15 cellular contexts compared by ENCODE assay signal in the genomic region with DNA sequence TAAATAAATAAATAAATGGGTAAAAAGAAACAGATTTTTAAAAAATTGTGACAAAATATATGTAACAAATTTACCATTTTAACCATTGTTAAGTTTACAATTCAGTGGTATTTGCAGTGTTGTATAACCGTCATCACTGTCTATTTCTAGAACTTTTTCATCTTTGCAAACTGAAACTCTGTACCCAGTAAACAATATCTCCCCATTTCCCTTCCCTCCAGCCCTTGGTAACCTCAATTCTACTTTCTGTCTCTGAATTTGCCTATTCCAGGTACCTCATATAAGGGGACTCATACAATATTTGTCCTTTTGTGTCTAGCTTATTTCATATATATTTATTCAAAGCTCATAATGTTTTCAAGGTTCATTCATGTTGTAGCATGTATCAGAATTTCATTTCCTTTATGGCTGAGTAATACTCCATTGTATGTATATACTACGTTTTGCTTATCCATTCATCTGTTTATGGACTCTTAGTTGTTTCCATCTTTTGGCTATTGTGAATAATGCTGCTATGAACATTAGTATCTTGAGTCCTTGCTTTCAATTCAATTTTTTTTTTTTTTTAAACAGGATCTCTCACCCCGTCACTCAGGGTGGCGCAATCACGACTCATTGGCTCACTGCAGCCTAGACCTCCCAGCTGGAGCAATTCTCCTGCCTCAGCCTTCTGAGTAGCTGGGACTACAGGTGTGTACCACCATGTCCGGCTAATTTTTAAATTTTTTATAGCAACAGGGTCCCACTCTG. TPM values are rescaled to one million over a fixed set of nuclear protein-coding genes. Genes with fewer than 3 reads are reported as not detected.
DNase-seq lines count a peak whose midpoint lies in the region; ATAC-seq, FAIRE-seq and TF ChIP-seq lines count a peak whose summit lies in the region.
"Had no signal": no experiment of that assay in that cellular context is flagged by ENCODE, and none has a peak within 500 bp of the region (broad histone marks: within the 10 kb centered on the region; RNA-seq: fewer than 3 reads in every experiment).

No MANE protein-coding gene starts in this region.

- H3K4me3 ChIP-seq in MG63 (no peak overlapping the region), bronchial epithelial cell (ENCODE audit: low read depth, low read length) (no peak overlapping the region), smooth muscle cell (no peak overlapping the region)
- H3K4me3 ChIP-seq: adrenal gland, SJCRH30 had no signal

- H3K27ac Mint-ChIP-seq in type B pancreatic cell: no peak overlapping the region

- peaks cover 72% of the 10 kb centered on the region for H3K36me3 ChIP-seq in MG63
- peaks cover 14% of the 10 kb centered on the region for H3K36me3 ChIP-seq in bronchial epithelial cell (ENCODE audit: control insufficient read depth, insufficient read depth, low read length)
- peaks cover under 1% of the 10 kb centered on the region for H3K36me3 ChIP-seq in smooth muscle cell (ENCODE audit: low read depth)

- no peaks in the 10 kb centered on the region for H3K9me3 ChIP-seq in MG63
- H3K9me3 ChIP-seq in smooth muscle cell (replicated peaks; ENCODE audit: low read depth): no peaks in the 10 kb centered on the region
- H3K9me3 ChIP-seq: adrenal gland, SJCRH30 had no signal

- TF ChIP-seq CTCF in bronchial epithelial cell (IDR thresholded peaks at IDR 0.05; ENCODE audit: insufficient read depth, low read length, severe bottlenecking) (no peak), smooth muscle cell (IDR thresholded peaks at IDR 0.05; ENCODE audit: borderline replicate concordance, insufficient read depth, poor library complexity, severe bottlenecking) (no peak), type B pancreatic cell (conservative IDR thresholded peaks at IDR 0.05) (no peak)

- H3K36me3 Mint-ChIP-seq in type B pancreatic cell: peaks cover 43% of the 10 kb centered on the region

- ATAC-seq in GM21367 (IDR thresholded peaks at IDR 0.05; ENCODE audit: unreplicated experiment) (peak; percentile 52), HG03280 (IDR thresholded peaks at IDR 0.05; ENCODE audit: unreplicated experiment) (no peak)

- H3K4me1 Mint-ChIP-seq in type B pancreatic cell (ENCODE audit: unreplicated experiment): peaks cover 35% of the 10 kb centered on the region

- no peak overlapping the region for H3K4me2 ChIP-seq in smooth muscle cell

- peak; percentile 79 for DNase-seq in MG63
- DNase-seq in bronchial epithelial cell (ENCODE audit: low read depth): peak; percentile 94
- DNase-seq in smooth muscle cell (lab: John Stamatoyannopoulos, UW; ENCODE audit: unreplicated experiment): no peak
- DNase-seq in putamen (ENCODE audit: low spot score): no peak
- DNase-seq in type B pancreatic cell (ENCODE audit: extremely low spot score, unreplicated experiment): no peak
- DNase-seq: activated CD4-positive, alpha-beta T cell treated with anti-CD3 and anti-CD28 coated beads, Interleukin-2, amount 50 U/mL, for 4 hours; kidney glomerular epithelial cell; NCI-H2081 treated with DMSO at 0.1 percent for 48 hours; occipital lobe; SJCRH30 had no signal

- H3K27ac ChIP-seq in smooth muscle cell (ENCODE audit: low read depth): peak overlapping the region; percentile 97
- H3K27ac ChIP-seq: SJCRH30 had no signal

- H3F3A ChIP-seq in smooth muscle cell (ENCODE audit: low read depth): peaks cover 22% of the 10 kb centered on the region

- no peak overlapping the region for H3K9ac ChIP-seq in smooth muscle cell (ENCODE audit: low read depth)

- no peak overlapping the region for H3K4me3 Mint-ChIP-seq in type B pancreatic cell

- H3K9me3 Mint-ChIP-seq in type B pancreatic cell: peaks cover 4% of the 10 kb centered on the region

- H3K79me2 ChIP-seq in smooth muscle cell (ENCODE audit: low read depth): peaks cover 61% of the 10 kb centered on the region

- no peaks in the 10 kb centered on the region for H4K20me1 ChIP-seq in smooth muscle cell (ENCODE audit: low read depth)

- WGBS in smooth muscle cell (ENCODE audit: low lambda C conversion rate): 89% methylated on average over 6 of the region's 6 CpGs

- H2AFZ ChIP-seq in smooth muscle cell (ENCODE audit: low read depth): no peak overlapping the region

- FAIRE-seq in bronchial epithelial cell (lab: Jason Lieb, UNC): no peak

- H3K4me1 ChIP-seq in smooth muscle cell (ENCODE audit: low read depth): peaks cover 11% of the 10 kb centered on the region

- no peaks in the 10 kb centered on the region for H3K27me3 ChIP-seq in MG63
- no peaks in the 10 kb centered on the region for H3K27me3 ChIP-seq in bronchial epithelial cell (ENCODE audit: control insufficient read depth, insufficient read depth, low read length)
- no peaks in the 10 kb centered on the region for H3K27me3 ChIP-seq in smooth muscle cell (ENCODE audit: low read depth)
- H3K27me3 ChIP-seq: adrenal gland, SJCRH30 had no signal

- no peaks in the 10 kb centered on the region for H3K27me3 Mint-ChIP-seq in type B pancreatic cell

RNA-seq across cellular contexts. Expression of a gene that starts 8.9 kb away (rescaled TPM):
- 72.7 and 107 TPM in 2 replicates for total RNA-seq in MG63 (2014; rRNA removed; shearing (Covaris generic); ENCODE audit: low replicate concordance)
- total RNA-seq in bronchial epithelial cell (14.8 and 21.1 TPM in 2 replicates), smooth muscle cell (28.1 and 33.7 TPM in 2 replicates), type B pancreatic cell (ENCODE audit: low replicate concordance) (35.5 and 40.4 TPM in 2 replicates)
- 86.2 and 89.0 TPM in 2 replicates for polyA plus RNA-seq in smooth muscle cell

RNA-seq across cellular contexts. Expression of a gene that starts 36.8 kb away (rescaled TPM):
- not detected in 2 replicates for total RNA-seq in MG63 (2014; rRNA removed; shearing (Covaris generic); ENCODE audit: low replicate concordance)
- not detected in 2 replicates for total RNA-seq in bronchial epithelial cell
- not detected in 2 replicates for total RNA-seq in smooth muscle cell
- not detected in 2 replicates for polyA plus RNA-seq in smooth muscle cell
- 0.77 and 3.9 TPM in 2 replicates for total RNA-seq in type B pancreatic cell (ENCODE audit: low replicate concordance)
- total RNA-seq: adrenal gland, epithelial cell of proximal tubule, occipital lobe, SJCRH30, urinary bladder had no signal
- polyA plus RNA-seq: urinary bladder had no signal

RNA-seq across cellular contexts. Expression of a gene that starts 47.6 kb away (rescaled TPM):
- total RNA-seq in MG63 (2014; rRNA removed; shearing (Covaris generic); ENCODE audit: low replicate concordance): 25.4 and 33.0 TPM in 2 replicates
- total RNA-seq in bronchial epithelial cell: 16.6 and 18.2 TPM in 2 replicates
- total RNA-seq in smooth muscle cell: 26.7 and 36.5 TPM in 2 replicates
- polyA plus RNA-seq in smooth muscle cell: 26.0 and 47.7 TPM in 2 replicates
- total RNA-seq in type B pancreatic cell (ENCODE audit: low replicate concordance): 56.0 and 70.3 TPM in 2 replicates

Comparison
In these comparisons a context has a peak if more than half of its experiments do, and no peak if none do; other contexts are left out.
1. DNase-seq: peak in MG63 (single experiment) and bronchial epithelial cell (single experiment); none in smooth muscle cell (single experiment), putamen (single experiment) and type B pancreatic cell (single experiment).